ENCODE assay signal across 3 cellular contexts in genomic region chr11:101185985-101186384, GRCh38.
A peak's percentile ranks its signal among the peaks of the same experiment; 100 is the strongest.
TF ChIP-seq lines count a peak whose summit lies in the region.

No MANE protein-coding gene starts in this region.

TF ChIP-seq in A549, 52 proteins besides CTCF, POLR2A, EP300 and RAD21:
- TF ChIP-seq POLR2AphosphoS2 (conservative IDR thresholded peaks at IDR 0.05; ENCODE audit: low read length) (no peak), JUNB (IDR thresholded peaks at IDR 0.05) (no peak), NFE2L2 (conservative IDR thresholded peaks at IDR 0.05; ENCODE audit: low read length) (peak; percentile 69), SMC3 (IDR thresholded peaks at IDR 0.05) (no peak)
TF ChIP-seq in A549: peak in this region for 1.

TF ChIP-seq in IMR-90, 13 proteins besides CTCF, POLR2A, EP300 and RAD21:
- TF ChIP-seq NFE2L2 (IDR thresholded peaks at IDR 0.05; ENCODE audit: low read depth, low read length) = peak; percentile 60
- TF ChIP-seq MXI1 (IDR thresholded peaks at IDR 0.05; ENCODE audit: borderline replicate concordance, low read depth, low read length) = no peak

TF ChIP-seq in K562, 482 proteins besides CTCF, POLR2A, EP300 and RAD21:
- TF ChIP-seq MAFG (tag; conservative IDR thresholded peaks at IDR 0.05) (0 out of 2 replicates have a peak, but pooled peaks have one; percentile 6), BRCA1 (IDR thresholded peaks at IDR 0.05) (no peak), BRCA1 (CRISPR knock-in tag; IDR thresholded peaks at IDR 0.05) (no peak)
TF ChIP-seq in K562: peak in this region for 1.
